Comparison of ENCODE assay signal across 8 cellular contexts in genomic region chr16:22318690-22319358, GRCh38. TPM values are rescaled to one million over a fixed set of nuclear protein-coding genes. Genes with fewer than 3 reads are reported as not detected.
DNase-seq lines count a peak whose midpoint lies in the region; ATAC-seq and TF ChIP-seq lines count a peak whose summit lies in the region.

No MANE protein-coding gene starts in this region.

- no peaks in the 10 kb centered on the region for H3K9me3 Mint-ChIP-seq in activated naive CD8-positive, alpha-beta T cell treated with anti-CD3 and anti-CD28 coated beads for 36 hours

- DNase-seq in left ventricle myocardium inferior (no peak), right cardiac atrium (no peak), SJCRH30 (peak; percentile 48 to 66), kidney tubule cell (ENCODE audit: low spot score) (peak; percentile 51), medulla oblongata (ENCODE audit: extremely low spot score) (no peak), dedifferentiated amniotic fluid mesenchymal stem cell (ENCODE audit: extremely low spot score) (no peak)
- DNase-seq in activated naive CD8-positive, alpha-beta T cell treated with anti-CD3 and anti-CD28 coated beads for 36 hours: peak; percentile 60
- DNase-seq in stimulated activated naive CD4-positive, alpha-beta T cell treated with Interleukin-2 at 50 U/mL for 16 hours (lab: John Stamatoyannopoulos, UW): peak; percentile 20

- intact Hi-C loops in left ventricle myocardium inferior (cut with micrococcal nuclease): no loop called here
- intact Hi-C loops in right cardiac atrium (cut with DNase I): no loop called here

- H3K27ac ChIP-seq in left ventricle myocardium inferior (replicated peaks) (no peak overlapping the region), right cardiac atrium (ENCODE audit: low read length) (no peak overlapping the region), SJCRH30 (no peak overlapping the region)

- 79% methylated on average over 18 of the region's 18 CpGs for WGBS in right cardiac atrium

- peaks cover 7% of the 10 kb centered on the region for H3K4me1 Mint-ChIP-seq in activated naive CD8-positive, alpha-beta T cell treated with anti-CD3 and anti-CD28 coated beads for 36 hours

- H3K36me3 ChIP-seq in left ventricle myocardium inferior: peaks cover 86% of the 10 kb centered on the region
- H3K36me3 ChIP-seq in SJCRH30: peaks cover 16% of the 10 kb centered on the region

- peak; percentile 53 for TF ChIP-seq CTCF in left ventricle myocardium inferior (IDR thresholded peaks at IDR 0.05; ENCODE audit: borderline replicate concordance)

- H3K27me3 ChIP-seq in left ventricle myocardium inferior (ENCODE audit: low read depth) (no peaks in the 10 kb centered on the region), right cardiac atrium (ENCODE audit: control insufficient read depth, insufficient read depth) (no peaks in the 10 kb centered on the region), SJCRH30 (no peaks in the 10 kb centered on the region)

- H3K27me3 Mint-ChIP-seq in activated naive CD8-positive, alpha-beta T cell treated with anti-CD3 and anti-CD28 coated beads for 36 hours: no peaks in the 10 kb centered on the region

- peaks cover 4% of the 10 kb centered on the region for H3K4me1 ChIP-seq in left ventricle myocardium inferior
- no peaks in the 10 kb centered on the region for H3K4me1 ChIP-seq in right cardiac atrium (ENCODE audit: control insufficient read depth, insufficient read depth, low read length)
- H3K4me1 ChIP-seq in SJCRH30: no peaks in the 10 kb centered on the region

- peak overlapping the region; percentile 42 for H3K27ac Mint-ChIP-seq in activated naive CD8-positive, alpha-beta T cell treated with anti-CD3 and anti-CD28 coated beads for 36 hours

- ATAC-seq in right cardiac atrium: no peak

- peaks cover 15% of the 10 kb centered on the region for H3K36me3 Mint-ChIP-seq in activated naive CD8-positive, alpha-beta T cell treated with anti-CD3 and anti-CD28 coated beads for 36 hours

- no peak overlapping the region for H3K4me3 Mint-ChIP-seq in activated naive CD8-positive, alpha-beta T cell treated with anti-CD3 and anti-CD28 coated beads for 36 hours

- H3K9me3 ChIP-seq in left ventricle myocardium inferior (replicated peaks): no peaks in the 10 kb centered on the region
- H3K9me3 ChIP-seq in right cardiac atrium (ENCODE audit: control insufficient read depth, low read length): no peaks in the 10 kb centered on the region
- H3K9me3 ChIP-seq in SJCRH30 (replicated peaks): no peaks in the 10 kb centered on the region

- no peak overlapping the region for H3K4me3 ChIP-seq in left ventricle myocardium inferior
- H3K4me3 ChIP-seq in right cardiac atrium (ENCODE audit: low read length): no peak overlapping the region
- no peak overlapping the region for H3K4me3 ChIP-seq in SJCRH30

RNA-seq across cellular contexts. Expression of gene POLR3E, which starts 21.6 kb away (rescaled TPM):
- total RNA-seq in left ventricle myocardium inferior (38.4 TPM), right cardiac atrium (10 to 100 TPM; 27.9 to 33.5 (median 33.0) TPM)
- polyA plus RNA-seq in right cardiac atrium: 15.4 TPM
- total RNA-seq in SJCRH30 (2014; rRNA removed; shearing (Covaris generic)): 35.5 and 36.9 TPM in 2 replicates
- 10 to 100 TPM; 94.3 to 95.8 TPM for total RNA-seq in activated naive CD8-positive, alpha-beta T cell treated with anti-CD3 and anti-CD28 coated beads for 36 hours

RNA-seq across cellular contexts. Expression of gene CDR2, which starts 55.6 kb away (rescaled TPM):
- total RNA-seq in left ventricle myocardium inferior (6.8 TPM), right cardiac atrium (10 to 100 TPM in 1 of 4 donors, 1 to 10 TPM in 3; 9.4 to 19.2 (median 9.8) TPM)
- polyA plus RNA-seq in right cardiac atrium: 7.2 TPM
- 20.1 and 21.6 TPM in 2 replicates for total RNA-seq in SJCRH30 (2014; rRNA removed; shearing (Covaris generic))
- total RNA-seq in activated naive CD8-positive, alpha-beta T cell treated with anti-CD3 and anti-CD28 coated beads for 36 hours: 10 to 100 TPM; 31.6 to 34.7 TPM

Comparison
In these comparisons a context has a peak if more than half of its experiments do, and no peak if none do; other contexts are left out.
1. DNase-seq: peak in SJCRH30 (2 of 2), activated naive CD8-positive, alpha-beta T cell treated with anti-CD3 and anti-CD28 coated beads for 36 hours (single experiment), kidney tubule cell (single experiment) and stimulated activated naive CD4-positive, alpha-beta T cell treated with Interleukin-2 at 50 U/mL for 16 hours (single experiment); none in left ventricle myocardium inferior (single experiment), right cardiac atrium (0 of 3), medulla oblongata (single experiment) and dedifferentiated amniotic fluid mesenchymal stem cell (single experiment).